8 cellular contexts compared by ENCODE assay signal in genomic region chr14:78566017-78566858, GRCh38.
DNase-seq lines count a peak whose midpoint lies in the region; ATAC-seq and TF ChIP-seq lines count a peak whose summit lies in the region.

No MANE protein-coding gene starts in this region.

- H3K27me3 Mint-ChIP-seq in activated B cell treated with CpG ODN at 0.5 μM for 24 hours: no peaks in the 10 kb centered on the region

- intact Hi-C loops in activated B cell treated with CpG ODN at 0.5 μM for 24 hours (cut with micrococcal nuclease): loop anchor here (1.0 kb wide), 1 partner anchor 704 kb away; no protein-coding TSS in a partner anchor

- DNase-seq in AG04449 (ENCODE audit: low read depth, low spot score) (peak; percentile 10), NCI-H2107 (lab: John Stamatoyannopoulos, UW) (peak; percentile 93), activated B cell treated with CpG ODN at 0.5 μM for 24 hours (peak; percentile 15), cerebellar cortex (ENCODE audit: low spot score) (peak; percentile 92), kidney epithelial cell (ENCODE audit: low read depth) (peak; percentile 7)
- peak; percentile 20 to 59 (median 42) for DNase-seq in stimulated activated CD4-positive, alpha-beta T cell treated with anti-CD3 and anti-CD28 coated beads, Interleukin-1b, Interleukin-23, amount 100 ng/mL, for 24 hours (ENCODE audit: low read depth in 4 of 4, low spot score in 1 of 4)

- H3K4me3 Mint-ChIP-seq in activated B cell treated with CpG ODN at 0.5 μM for 24 hours: no peak overlapping the region

- no peaks in the 10 kb centered on the region for H3K9me3 Mint-ChIP-seq in activated B cell treated with CpG ODN at 0.5 μM for 24 hours

- H3K4me3 ChIP-seq in AG04449 (ENCODE audit: low read depth, low read length) (peak overlapping the region; percentile 44), kidney epithelial cell (ENCODE audit: low read depth, low read length) (no peak overlapping the region)

- no peaks in the 10 kb centered on the region for H3K4me1 Mint-ChIP-seq in activated B cell treated with CpG ODN at 0.5 μM for 24 hours

- no peaks in the 10 kb centered on the region for H3K36me3 ChIP-seq in kidney epithelial cell (ENCODE audit: control insufficient read depth, insufficient read depth, low read length)

- CTCF ChIA-PET in AG04449 (lab: Yijun Ruan, JAX) (interaction anchor here (0.6 to 5.1 kb wide), 31 partner anchors 10 to 912 kb away, joined by 3 to 63 read pairs (median 4); no protein-coding TSS in a partner anchor), activated B cell treated with CpG ODN at 0.5 μM for 24 hours (lab: Charles Lee) (interaction anchor here (0.7 to 2.4 kb wide), 8 partner anchors 8 to 912 kb away, joined by 3 to 13 read pairs (median 5); no protein-coding TSS in a partner anchor)

- POLR2A ChIA-PET in AG04449 (lab: Yijun Ruan, JAX) (no interaction called here), activated B cell treated with CpG ODN at 0.5 μM for 24 hours (lab: Charles Lee) (no interaction called here)

- H3K27ac Mint-ChIP-seq in activated B cell treated with CpG ODN at 0.5 μM for 24 hours: no peak overlapping the region

- no peaks in the 10 kb centered on the region for H3K36me3 Mint-ChIP-seq in activated B cell treated with CpG ODN at 0.5 μM for 24 hours (ENCODE audit: low read depth)

- peak; percentile 85 for ATAC-seq in GM18517 (IDR thresholded peaks at IDR 0.05; ENCODE audit: unreplicated experiment)
- peak; percentile 89 for ATAC-seq in HG03045 (IDR thresholded peaks at IDR 0.05; ENCODE audit: unreplicated experiment)
- peak; percentile 50 for ATAC-seq in activated B cell treated with CpG ODN at 0.5 μM for 24 hours (ENCODE audit: low read depth)

- H3K27me3 ChIP-seq in kidney epithelial cell (ENCODE audit: control insufficient read depth, insufficient read depth, low read length): no peaks in the 10 kb centered on the region

- peak; percentile 84 for TF ChIP-seq CTCF in AG04449 (IDR thresholded peaks at IDR 0.05; ENCODE audit: insufficient read depth, low read length, missing control alignments)
- no peak for TF ChIP-seq CTCF in activated B cell treated with CpG ODN at 0.5 μM for 24 hours (IDR thresholded peaks at IDR 0.05)
- peak; percentile 83 for TF ChIP-seq CTCF in kidney epithelial cell (IDR thresholded peaks at IDR 0.05; ENCODE audit: insufficient read depth, low read length, poor library complexity, severe bottlenecking)

Comparison
In these comparisons a context has a peak if more than half of its experiments do, and no peak if none do; other contexts are left out.
1. DNase-seq: peak in every context shown above with its lines; median percentile 93 in NCI-H2107; 92 in cerebellar cortex; 42 in stimulated activated CD4-positive, alpha-beta T cell treated with anti-CD3 and anti-CD28 coated beads, Interleukin-1b, Interleukin-23, amount 100 ng/mL, for 24 hours; 15 in activated B cell treated with CpG ODN at 0.5 μM for 24 hours; 10 in AG04449; 7 in kidney epithelial cell.